ENCODE assay signal across 23 cellular contexts in genomic region chr1:119718409-119718808, GRCh38. TPM values are rescaled to one million over a fixed set of nuclear protein-coding genes. Genes with fewer than 3 reads are reported as not detected.
"Had no signal": no experiment of that assay in that cellular context is flagged by ENCODE, and none has a peak within 500 bp of the region (broad histone marks: within the 10 kb centered on the region; RNA-seq: fewer than 3 reads in every experiment).

No MANE protein-coding gene starts in this region.

- H3K27me3 ChIP-seq: SJSA1 had no signal

- H3K9me3 ChIP-seq: SJSA1 had no signal

- H3K4me1 ChIP-seq: SJSA1 had no signal

- DNase-seq: activated CD4-positive, alpha-beta memory T cell treated with anti-CD3 and anti-CD28 coated beads for 36 hours; activated CD4-positive, alpha-beta T cell treated with anti-CD3 and anti-CD28 coated beads for 48 hours; activated CD4-positive, CD25-positive, alpha-beta regulatory T cell treated with anti-CD3 and anti-CD28 coated beads, Interleukin-2, amount 50 U/mL, for 72 hours; activated CD8-positive, alpha-beta memory T cell treated with anti-CD3 and anti-CD28 coated beads for 24 hours; activated gamma-delta T cell; activated naive CD4-positive, alpha-beta T cell treated with anti-CD3 and anti-CD28 coated beads for 36 hours; activated T-cell treated with anti-CD3 and anti-CD28 coated beads for 4 hours; activated T-cell treated with anti-CD3 and anti-CD28 coated beads, Interleukin-2, amount 50 U/mL, for 48 hours; cerebellar nuclear complex; NCI-H1048; NCI-H146; NCI-H187 treated with DMSO at 0.1 percent for 48 hours; NCI-H2081 treated with DMSO at 0.1 percent for 48 hours; NCI-H446; NCI-H524; SHP77; SW 1271 had no signal

- H3K27ac ChIP-seq: SJSA1 had no signal

- FAIRE-seq: RCC 7860 had no signal

- H3K4me3 Mint-ChIP-seq: activated CD4-positive, alpha-beta memory T cell treated with anti-CD3 and anti-CD28 coated beads for 36 hours; activated naive CD4-positive, alpha-beta T cell treated with anti-CD3 and anti-CD28 coated beads for 36 hours; activated naive CD8-positive, alpha-beta T cell; activated T-helper 17 cell treated with anti-CD3 and anti-CD28 coated beads, Interleukin-2, amount 50 U/mL, for 72 hours; T-helper 1 cell treated with Interleukin-12 subunit alpha and Interleukin-12 subunit beta and Interleukin-4 antibody, amounts not matched to agents 30 μg/mL and 1 μg/mL, for 36 hours had no signal

- ATAC-seq: activated T-helper 17 cell treated with anti-CD3 and anti-CD28 coated beads, Interleukin-2, amount 50 U/mL, for 72 hours; SK-N-SH treated with all-trans-retinoic acid at 6 μM for 48 hours had no signal

- H3K36me3 ChIP-seq: SJSA1 had no signal

- H3K9me3 Mint-ChIP-seq: activated CD4-positive, alpha-beta memory T cell treated with anti-CD3 and anti-CD28 coated beads for 36 hours; activated naive CD4-positive, alpha-beta T cell treated with anti-CD3 and anti-CD28 coated beads for 36 hours; activated T-helper 17 cell treated with anti-CD3 and anti-CD28 coated beads, Interleukin-2, amount 50 U/mL, for 72 hours; T-helper 1 cell treated with Interleukin-12 subunit alpha and Interleukin-12 subunit beta and Interleukin-4 antibody, amounts not matched to agents 30 μg/mL and 1 μg/mL, for 36 hours had no signal

- H3K27me3 Mint-ChIP-seq: activated naive CD8-positive, alpha-beta T cell had no signal

- H3K27ac Mint-ChIP-seq: activated CD4-positive, alpha-beta memory T cell treated with anti-CD3 and anti-CD28 coated beads for 36 hours; activated naive CD4-positive, alpha-beta T cell treated with anti-CD3 and anti-CD28 coated beads for 36 hours; activated naive CD8-positive, alpha-beta T cell; activated T-helper 17 cell treated with anti-CD3 and anti-CD28 coated beads, Interleukin-2, amount 50 U/mL, for 72 hours; T-helper 1 cell treated with Interleukin-12 subunit alpha and Interleukin-12 subunit beta and Interleukin-4 antibody, amounts not matched to agents 30 μg/mL and 1 μg/mL, for 36 hours had no signal

- H3K4me3 ChIP-seq: SJSA1 had no signal

- H3K4me1 Mint-ChIP-seq: activated T-helper 17 cell treated with anti-CD3 and anti-CD28 coated beads, Interleukin-2, amount 50 U/mL, for 72 hours had no signal

RNA-seq across cellular contexts. Expression of gene HMGCS2, which starts 50.3 kb away (rescaled TPM):
- total RNA-seq: activated CD4-positive, alpha-beta memory T cell treated with anti-CD3 and anti-CD28 coated beads for 36 hours; activated naive CD4-positive, alpha-beta T cell treated with anti-CD3 and anti-CD28 coated beads for 36 hours; activated T-helper 17 cell treated with anti-CD3 and anti-CD28 coated beads, Interleukin-2, amount 50 U/mL, for 72 hours; SJSA1 had no signal
